ENCODE assay signal across 19 cellular contexts in the genomic region with DNA sequence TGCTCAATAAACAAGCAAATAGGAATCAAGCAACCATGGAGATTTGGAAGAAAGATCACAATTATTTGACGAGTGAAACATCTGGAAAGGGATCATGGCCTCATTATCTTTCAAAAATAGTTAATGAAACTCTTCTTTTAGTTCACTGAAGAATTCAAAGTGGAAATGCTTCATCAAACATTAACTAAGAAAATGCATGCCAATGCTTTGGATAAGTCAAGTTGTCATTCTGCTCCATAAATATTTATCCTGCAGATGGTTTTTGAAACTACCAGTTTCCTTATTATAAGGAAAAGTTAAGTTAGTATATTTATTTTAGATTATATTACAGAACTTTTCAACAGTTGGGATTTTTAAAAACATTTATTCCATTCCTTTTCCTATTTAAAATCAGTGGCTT.
DNase-seq lines count a peak whose midpoint lies in the region; ATAC-seq, FAIRE-seq and TF ChIP-seq lines count a peak whose summit lies in the region.
"Had no signal": no experiment of that assay in that cellular context is flagged by ENCODE, and none has a peak within 500 bp of the region (broad histone marks: within the 10 kb centered on the region; RNA-seq: fewer than 3 reads in every experiment).

No MANE protein-coding gene starts in this region.

- intact Hi-C loops in kidney (cut with DNase I), result no loop called here

- H3K27ac ChIP-seq in kidney (ENCODE audit: low read depth in 2 of 2, low read length in 2 of 2), result no peak overlapping the region
- H3K27ac ChIP-seq: A549 had no signal

- peak; percentile 91 for FAIRE-seq in kidney (lab: Jason Lieb, UNC)
- FAIRE-seq: A549, GM12891, GM18507 had no signal

- H3K4me1 ChIP-seq in kidney (ENCODE audit: control insufficient read depth in 1 of 2, insufficient read depth in 1 of 2, low read depth in 1 of 2, low read length in 2 of 2), result no peaks in the 10 kb centered on the region
- H3K4me1 ChIP-seq: A549 had no signal

- no peaks in the 10 kb centered on the region for H3K9me3 ChIP-seq in kidney (ENCODE audit: control insufficient read depth in 1 of 2, low read length in 2 of 2)
- H3K9me3 ChIP-seq: A549, HAP-1 had no signal

- no peak for TF ChIP-seq CTCF in kidney (IDR thresholded peaks at IDR 0.05; ENCODE audit: borderline replicate concordance, extremely low read depth, insufficient read depth)

- H3K36me3 ChIP-seq in kidney (ENCODE audit: control insufficient read depth in 1 of 2, insufficient read depth in 2 of 2, low read length in 2 of 2), result no peaks in the 10 kb centered on the region
- H3K36me3 ChIP-seq: HAP-1 had no signal

- H3K4me3 ChIP-seq in kidney (ENCODE audit: low read length in 2 of 2), result no peak overlapping the region
- H3K4me3 ChIP-seq: A549, GM23338, HAP-1 had no signal

- no peak overlapping the region for H3K9ac ChIP-seq in kidney (ENCODE audit: low read length in 2 of 2)

- DNase-seq in ACHN, result peak; percentile 6
- no peak for DNase-seq in kidney
- DNase-seq in left lobe of liver (ENCODE audit: low spot score), result no peak
- DNase-seq in renal cortical epithelial cell (ENCODE audit: low read depth), result peak; percentile 57
- DNase-seq in NCI-H82 (lab: John Stamatoyannopoulos, UW), result no peak
- no peak for DNase-seq in activated gamma-delta T cell (lab: John Stamatoyannopoulos, UW)
- DNase-seq in DMS79 (lab: John Stamatoyannopoulos, UW), result no peak
- DNase-seq: 8988T; C1 segment of cervical spinal cord; CD4-positive, alpha-beta memory T cell; COR-L47; DMS79 treated with DMSO at 0.1 percent for 48 hours; GF-D8; HFFc6 had no signal

- peak; percentile 70 for ATAC-seq in left lobe of liver
- ATAC-seq: A549, GM23338 had no signal

- in situ Hi-C loops in ACHN (cut with HindIII; ENCODE audit: low pct_ligation_motif_present, low pct_unique_long_range_greater_than_20kb, low sequenced_read_pairs), result no loop called here

Comparison
In these comparisons a context has a peak if more than half of its experiments do, and no peak if none do; other contexts are left out.
1. DNase-seq: peak in ACHN (single experiment) and renal cortical epithelial cell (single experiment); none in kidney (single experiment), left lobe of liver (single experiment), NCI-H82 (single experiment), activated gamma-delta T cell (single experiment) and DMS79 (single experiment).